10 cellular contexts compared by ENCODE assay signal in the genomic region with DNA sequence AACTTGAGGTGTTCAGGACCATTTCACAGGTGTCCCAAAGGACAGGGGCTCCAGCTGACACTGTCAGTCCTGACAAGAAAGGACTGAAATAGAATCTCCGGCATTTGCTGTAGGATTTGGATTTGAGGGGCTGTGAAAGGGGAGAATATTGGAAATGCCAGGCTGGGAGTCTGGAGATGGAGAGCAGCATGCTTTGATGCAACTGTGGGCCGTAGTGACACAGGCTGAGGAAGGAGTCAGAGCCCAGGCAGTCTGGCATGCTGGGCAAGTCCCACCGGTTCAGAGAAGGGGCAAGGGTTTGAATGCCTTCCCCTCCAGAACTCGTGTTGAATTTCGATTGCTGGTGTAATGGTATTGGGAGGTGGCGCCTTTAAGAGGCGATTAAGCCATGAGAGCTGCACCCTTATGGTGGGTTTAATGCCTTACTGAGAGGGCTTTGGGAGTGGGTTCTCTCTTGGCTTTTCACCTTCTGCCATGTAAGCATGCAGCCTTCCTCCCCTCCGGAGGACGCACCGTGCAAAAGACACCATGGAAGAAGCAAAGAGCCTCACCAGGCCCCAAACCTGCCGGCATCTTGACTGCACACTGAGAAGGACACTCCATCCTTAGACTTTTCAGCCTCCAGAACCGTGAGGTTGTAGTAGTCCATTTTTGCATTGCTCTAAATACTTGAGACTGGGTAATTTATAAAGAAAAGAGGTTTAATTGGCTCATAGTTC. TPM values are rescaled to one million over a fixed set of nuclear protein-coding genes. Genes with fewer than 3 reads are reported as not detected.
A peak's percentile ranks its signal among the peaks of the same experiment; 100 is the strongest.
DNase-seq lines count a peak whose midpoint lies in the region; ATAC-seq and TF ChIP-seq lines count a peak whose summit lies in the region.
"Had no signal": no experiment of that assay in that cellular context is flagged by ENCODE, and none has a peak within 500 bp of the region (broad histone marks: within the 10 kb centered on the region; RNA-seq: fewer than 3 reads in every experiment).

No MANE protein-coding gene starts in this region.

- ATAC-seq in Right ventricle myocardium superior (ENCODE audit: poor library complexity) (no peak), Right ventricle myocardium inferior (no peak), HG03108 (IDR thresholded peaks at IDR 0.05; ENCODE audit: unreplicated experiment) (no peak)
- ATAC-seq in activated T-helper 17 cell treated with anti-CD3 and anti-CD28 coated beads, Interleukin-2, amount 50 U/mL, for 72 hours (replicated peaks), result no peak

- H3K27me3 ChIP-seq in tibial nerve, result no peaks in the 10 kb centered on the region

- H3K36me3 Mint-ChIP-seq in activated T-helper 17 cell treated with anti-CD3 and anti-CD28 coated beads, Interleukin-2, amount 50 U/mL, for 72 hours (ENCODE audit: low read depth), result no peaks in the 10 kb centered on the region
- H3K36me3 Mint-ChIP-seq: CD4-positive, CD25-positive, alpha-beta regulatory T cell had no signal

- peaks cover 7% of the 10 kb centered on the region for H3K27me3 Mint-ChIP-seq in activated T-helper 17 cell treated with anti-CD3 and anti-CD28 coated beads, Interleukin-2, amount 50 U/mL, for 72 hours

- H3K4me3 ChIP-seq in fibroblast of villous mesenchyme (ENCODE audit: low read depth, low read length) (no peak overlapping the region), tibial nerve (no peak overlapping the region)

- H3K4me1 Mint-ChIP-seq in activated T-helper 17 cell treated with anti-CD3 and anti-CD28 coated beads, Interleukin-2, amount 50 U/mL, for 72 hours, result peaks cover 9% of the 10 kb centered on the region

- DNase-seq in Right ventricle myocardium superior (peak; percentile 35), Right ventricle myocardium inferior (ENCODE audit: missing footprints) (no peak), fibroblast of villous mesenchyme (ENCODE audit: low read depth) (peak; percentile 42), tibial nerve (ENCODE audit: low spot score in 2 of 2) (no peak), SHP77 (lab: John Stamatoyannopoulos, UW) (no peak), T-helper 2 cell (no peak)
- DNase-seq: nephron progenitor cell had no signal

- H3K27ac ChIP-seq in tibial nerve, result peak overlapping the region in 3 of 4 donors; percentile 11 to 87 (median 86)

- peaks cover 0 to 45% (median 27%) of the 10 kb centered on the region in 4 donors for H3K4me1 ChIP-seq in tibial nerve

- 80 to 89% methylated on average over 12 of the region's 12 CpGs for WGBS in tibial nerve, 2 donors

- TF ChIP-seq POLR2A in tibial nerve (IDR thresholded peaks at IDR 0.05), result no peak

- intact Hi-C loops in Right ventricle myocardium superior (cut with DNase I) (no loop called here), Right ventricle myocardium inferior (cut with DNase I) (no loop called here)

- H3K36me3 ChIP-seq in tibial nerve, result no peaks in the 10 kb centered on the region

- no peaks in the 10 kb centered on the region for H3K9me3 ChIP-seq in tibial nerve

- TF ChIP-seq EP300 in tibial nerve (IDR thresholded peaks at IDR 0.05), result no peak

- no peaks in the 10 kb centered on the region for H3K9me3 Mint-ChIP-seq in activated T-helper 17 cell treated with anti-CD3 and anti-CD28 coated beads, Interleukin-2, amount 50 U/mL, for 72 hours

- peak overlapping the region; percentile 76 for H3K4me3 Mint-ChIP-seq in activated T-helper 17 cell treated with anti-CD3 and anti-CD28 coated beads, Interleukin-2, amount 50 U/mL, for 72 hours
- H3K4me3 Mint-ChIP-seq: CD4-positive, CD25-positive, alpha-beta regulatory T cell; nephron progenitor cell had no signal

- TF ChIP-seq CTCF in fibroblast of villous mesenchyme (IDR thresholded peaks at IDR 0.05; ENCODE audit: insufficient read depth, low read depth, low read length) (no peak), tibial nerve (IDR thresholded peaks at IDR 0.05) (no peak)

- peak overlapping the region; percentile 95 for H3K27ac Mint-ChIP-seq in activated T-helper 17 cell treated with anti-CD3 and anti-CD28 coated beads, Interleukin-2, amount 50 U/mL, for 72 hours
- H3K27ac Mint-ChIP-seq: CD4-positive, CD25-positive, alpha-beta regulatory T cell had no signal

RNA-seq across cellular contexts. Expression of gene PYGB, which starts 9.4 kb away (rescaled TPM):
- total RNA-seq in Right ventricle myocardium superior, result 170 TPM
- 174 TPM for total RNA-seq in Right ventricle myocardium inferior
- total RNA-seq in activated T-helper 17 cell treated with anti-CD3 and anti-CD28 coated beads, Interleukin-2, amount 50 U/mL, for 72 hours, result 10 to 100 TPM; 15.4 to 27.0 TPM
- total RNA-seq in fibroblast of villous mesenchyme, result 110 and 151 TPM in 2 replicates
- 100 to 1,000 TPM in 1 of 4 donors, 10 to 100 TPM in 3; 71.6 to 119 (median 78.6) TPM for total RNA-seq in tibial nerve

RNA-seq across cellular contexts. Expression of gene ENTPD6, which starts 43.0 kb away (rescaled TPM):
- total RNA-seq in Right ventricle myocardium superior, result 118 TPM
- total RNA-seq in Right ventricle myocardium inferior, result 132 TPM
- total RNA-seq in activated T-helper 17 cell treated with anti-CD3 and anti-CD28 coated beads, Interleukin-2, amount 50 U/mL, for 72 hours, result 10 to 100 TPM; 40.0 to 46.2 TPM
- total RNA-seq in fibroblast of villous mesenchyme, result 37.7 and 38.4 TPM in 2 replicates
- 100 to 1,000 TPM in 1 of 4 donors, 10 to 100 TPM in 3; 62.2 to 114 (median 67.0) TPM for total RNA-seq in tibial nerve

Comparison
In these comparisons a context has a peak if more than half of its experiments do, and no peak if none do; other contexts are left out.
1. DNase-seq: peak in Right ventricle myocardium superior (single experiment) and fibroblast of villous mesenchyme (single experiment); none in Right ventricle myocardium inferior (single experiment), tibial nerve (0 of 2), SHP77 (0 of 2) and T-helper 2 cell (0 of 5).